28 cellular contexts compared by ENCODE assay signal in genomic region chr9:4642351-4642750, GRCh38.
"Had no signal": no experiment of that assay in that cellular context is flagged by ENCODE, and none has a peak within 500 bp of the region (broad histone marks: within the 10 kb centered on the region; RNA-seq: fewer than 3 reads in every experiment).

No MANE protein-coding gene starts in this region.

- H3K27me3 Mint-ChIP-seq: progenitor cell of endocrine pancreas; stimulated activated naive CD8-positive, alpha-beta T cell treated with anti-CD3 and anti-CD28 coated beads, Interleukin-15, Interleukin-2, amounts not matched to agents 100 ng/mL and 50 ng/mL, for 24 hours; type B pancreatic cell had no signal

- H3K4me1 Mint-ChIP-seq: nephron; neural progenitor cell; stimulated activated effector memory CD8-positive, alpha-beta T cell treated with anti-CD3 and anti-CD28 coated beads, Interleukin-12 subunit alpha, Interleukin-12 subunit beta, amount 100 ng/mL, for 72 hours; stimulated activated naive B cell treated with anti-CD40 and anti-IgM and Interleukin-4, amounts not matched to agents 10 μg/mL and 1 μg/mL and 100 μg/mL, for 72 hours had no signal

- H3K9me3 ChIP-seq: ovary, psoas muscle, right lobe of liver, sigmoid colon, stomach, thoracic aorta, tibial artery, transverse colon, upper lobe of right lung, uterus had no signal

- H2AFZ ChIP-seq: neural progenitor cell, parathyroid adenoma had no signal

- H3K36me3 ChIP-seq: neural progenitor cell, ovary, right lobe of liver, sigmoid colon, thoracic aorta, tibial artery, transverse colon, upper lobe of right lung, uterus had no signal

- H3K9me3 Mint-ChIP-seq: natural killer cell; nephron; neural progenitor cell; stimulated activated effector memory CD8-positive, alpha-beta T cell treated with anti-CD3 and anti-CD28 coated beads, Interleukin-12 subunit alpha, Interleukin-12 subunit beta, amount 100 ng/mL, for 72 hours; stimulated activated naive B cell treated with anti-CD40 and anti-IgM and Interleukin-4, amounts not matched to agents 10 μg/mL and 1 μg/mL and 100 μg/mL, for 72 hours; stimulated activated naive CD8-positive, alpha-beta T cell treated with anti-CD3 and anti-CD28 coated beads, Interleukin-15, Interleukin-2, amounts not matched to agents 100 ng/mL and 50 ng/mL, for 24 hours; type B pancreatic cell had no signal

- H3K27me3 ChIP-seq: neural progenitor cell, ovary, right lobe of liver, sigmoid colon, stomach, tibial artery, transverse colon, upper lobe of right lung, uterus had no signal

- H3K36me3 Mint-ChIP-seq: natural killer cell; neural progenitor cell; stimulated activated effector memory CD8-positive, alpha-beta T cell treated with anti-CD3 and anti-CD28 coated beads, Interleukin-12 subunit alpha, Interleukin-12 subunit beta, amount 100 ng/mL, for 72 hours; stimulated activated naive B cell treated with anti-CD40 and anti-IgM and Interleukin-4, amounts not matched to agents 10 μg/mL and 1 μg/mL and 100 μg/mL, for 72 hours; type B pancreatic cell had no signal

- H3K4me1 ChIP-seq: neural progenitor cell, parathyroid adenoma, psoas muscle, right lobe of liver, sigmoid colon, stomach, tibial artery, transverse colon, upper lobe of right lung, uterus had no signal

- H3K4me3 Mint-ChIP-seq: natural killer cell; nephron; neural progenitor cell; stimulated activated effector memory CD8-positive, alpha-beta T cell treated with anti-CD3 and anti-CD28 coated beads, Interleukin-12 subunit alpha, Interleukin-12 subunit beta, amount 100 ng/mL, for 72 hours; stimulated activated naive B cell treated with anti-CD40 and anti-IgM and Interleukin-4, amounts not matched to agents 10 μg/mL and 1 μg/mL and 100 μg/mL, for 72 hours; stimulated activated naive CD8-positive, alpha-beta T cell treated with anti-CD3 and anti-CD28 coated beads, Interleukin-15, Interleukin-2, amounts not matched to agents 100 ng/mL and 50 ng/mL, for 24 hours; type B pancreatic cell had no signal

- H3K27ac Mint-ChIP-seq: natural killer cell; nephron; neural progenitor cell; progenitor cell of endocrine pancreas; stimulated activated effector memory CD8-positive, alpha-beta T cell treated with anti-CD3 and anti-CD28 coated beads, Interleukin-12 subunit alpha, Interleukin-12 subunit beta, amount 100 ng/mL, for 72 hours; stimulated activated naive B cell treated with anti-CD40 and anti-IgM and Interleukin-4, amounts not matched to agents 10 μg/mL and 1 μg/mL and 100 μg/mL, for 72 hours; stimulated activated naive CD8-positive, alpha-beta T cell treated with anti-CD3 and anti-CD28 coated beads, Interleukin-15, Interleukin-2, amounts not matched to agents 100 ng/mL and 50 ng/mL, for 24 hours; type B pancreatic cell had no signal

- H3K9ac ChIP-seq: neural progenitor cell, parathyroid adenoma had no signal

- ATAC-seq: natural killer cell; psoas muscle; right cardiac atrium; right lobe of liver; stimulated activated effector memory CD8-positive, alpha-beta T cell treated with anti-CD3 and anti-CD28 coated beads, Interleukin-12 subunit alpha, Interleukin-12 subunit beta, amount 100 ng/mL, for 72 hours; stimulated activated naive B cell treated with anti-CD40 and anti-IgM and Interleukin-4, amounts not matched to agents 10 μg/mL and 1 μg/mL and 100 μg/mL, for 72 hours; upper lobe of right lung had no signal

- H3K4me3 ChIP-seq: neural progenitor cell, ovary, psoas muscle, right lobe of liver, sigmoid colon, stomach, thoracic aorta, tibial artery, transverse colon, upper lobe of right lung, uterus had no signal

- H3K27ac ChIP-seq: neural progenitor cell, ovary, parathyroid adenoma, psoas muscle, right lobe of liver, sigmoid colon, stomach, thoracic aorta, tibial artery, transverse colon, upper lobe of right lung, uterus had no signal

- H3K4me2 ChIP-seq: neural progenitor cell had no signal

- H3K79me2 ChIP-seq: parathyroid adenoma had no signal

- DNase-seq: natural killer cell; occipital lobe; ovary; posterior cingulate gyrus; right cardiac atrium; right lobe of liver; sigmoid colon; small intestine; stimulated activated CD4-positive, alpha-beta T cell treated with anti-CD3 and anti-CD28 coated beads, Interleukin-15, amount 100 ng/mL, for 24 hours; stimulated activated CD4-positive, alpha-beta T cell treated with anti-CD3 and anti-CD28 coated beads, Interleukin-2, amount 100 ng/mL, for 24 hours; stimulated activated CD4-positive, alpha-beta T cell treated with anti-CD3 and anti-CD28 coated beads, Interleukin-2, amount 100 ng/mL, for 48 hours; stimulated activated CD4-positive, alpha-beta T cell treated with anti-CD3 and anti-CD28 coated beads, Interleukin-4, amount 100 ng/mL, for 24 hours; stimulated activated naive B cell treated with anti-CD40 and anti-IgM and Interleukin-4, amounts not matched to agents 10 μg/mL and 1 μg/mL and 100 μg/mL, for 72 hours; stimulated activated naive CD4-positive, alpha-beta T cell treated with Interleukin-2 at 50 U/mL for 16 hours; stomach; tibial artery; transverse colon; upper lobe of right lung; uterus had no signal
